In genomic region chr12:65182012-65182739, GRCh38 we compare ENCODE assay signal across 2 cellular contexts.
TF ChIP-seq lines count a peak whose summit lies in the region.

No MANE protein-coding gene starts in this region.

TF ChIP-seq in HEK293, 187 proteins besides CTCF, POLR2A, EP300 and RAD21:
- TF ChIP-seq FEZF1 (tag by site-specific recombination; IDR thresholded peaks at IDR 0.05) (peak; percentile 74), ZNF843 (tag by site-specific recombination; IDR thresholded peaks at IDR 0.05) (peak; percentile 79), KLF10 (tag by site-specific recombination; IDR thresholded peaks at IDR 0.05) (no peak), ZSCAN30 (tag by site-specific recombination; IDR thresholded peaks at IDR 0.05) (0 out of 2 replicates have a peak, but pooled peaks have one; percentile 53), SP7 (tag by site-specific recombination; IDR thresholded peaks at IDR 0.05) (peak; percentile 57; the same call in 1 of the 2 replicates), GLI2 (tag by site-specific recombination; IDR thresholded peaks at IDR 0.05; ENCODE audit: borderline replicate concordance, low read depth) (0 out of 2 replicates have a peak, but pooled peaks have one; percentile 26), ZNF664 (tag by site-specific recombination; IDR thresholded peaks at IDR 0.05) (0 out of 2 replicates have a peak, but pooled peaks have one; percentile 50), TCF7L2 (IDR thresholded peaks at IDR 0.05; ENCODE audit: borderline replicate concordance, low read depth, low read length) (peak; percentile 94), ZNF776 (tag by site-specific recombination; IDR thresholded peaks at IDR 0.05; ENCODE audit: borderline replicate concordance) (no peak), ZXDB (tag by site-specific recombination; IDR thresholded peaks at IDR 0.05) (peak; percentile 68), PRDM6 (tag by site-specific recombination; IDR thresholded peaks at IDR 0.05) (peak; percentile 75), GLIS2 (tag by site-specific recombination; IDR thresholded peaks at IDR 0.05) (no peak), ZNF624 (tag by site-specific recombination; IDR thresholded peaks at IDR 0.05) (no peak), ZNF777 (tag by site-specific recombination; IDR thresholded peaks at IDR 0.05; ENCODE audit: borderline replicate concordance) (no peak)

TF ChIP-seq in HepG2, 621 proteins besides CTCF, POLR2A, EP300 and RAD21:
- no peak for TF ChIP-seq ZNF280B (CRISPR knock-in tag; IDR thresholded peaks at IDR 0.05; ENCODE audit: borderline replicate concordance)
- TF ChIP-seq TCF7 (IDR thresholded peaks at IDR 0.05; ENCODE audit: low read depth): peak; percentile 5; the same call in 1 of the 2 replicates
- 0 out of 2 replicates have a peak, but pooled peaks have one; percentile 28 for TF ChIP-seq TGIF2 (CRISPR knock-in tag; IDR thresholded peaks at IDR 0.05)
TF ChIP-seq in HepG2: peak in this region for 2.
